In the genomic region with DNA sequence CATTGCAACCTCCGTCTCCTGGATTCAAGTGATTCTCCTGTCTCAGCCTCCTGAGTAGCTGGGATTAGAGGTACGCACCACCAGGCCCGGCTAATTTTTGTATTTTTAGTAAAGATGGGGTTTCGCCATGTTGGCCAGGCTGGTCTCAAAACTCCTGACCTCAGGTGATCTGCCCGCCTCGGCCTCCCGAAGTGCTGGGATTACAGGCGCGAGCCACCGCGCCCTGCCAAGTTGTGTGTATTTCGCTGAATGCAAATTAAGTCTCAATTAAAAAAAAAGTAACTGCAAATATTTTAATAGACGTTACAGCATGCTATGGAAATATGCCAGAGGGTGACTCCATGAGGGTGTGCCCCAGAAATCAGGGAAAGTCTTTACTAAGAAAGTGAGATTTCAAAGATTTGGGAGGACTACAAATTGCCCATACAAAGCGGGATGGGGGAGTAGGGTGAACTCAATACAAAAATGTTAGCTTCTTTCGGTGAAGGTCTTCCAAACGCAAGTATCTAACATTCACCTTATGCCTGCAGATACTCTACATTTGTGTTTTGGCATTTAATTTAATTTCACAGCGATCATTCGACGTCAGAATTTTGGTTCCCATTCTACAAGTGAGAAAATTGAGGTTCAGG, we compare ENCODE assay signal across 8 cellular contexts.
A peak's percentile ranks its signal among the peaks of the same experiment; 100 is the strongest.
DNase-seq lines count a peak whose midpoint lies in the region; ATAC-seq and TF ChIP-seq lines count a peak whose summit lies in the region.

No MANE protein-coding gene starts in this region.

- no peaks in the 10 kb centered on the region for H3K27me3 Mint-ChIP-seq in natural killer cell (ENCODE audit: low read depth in 2 of 2)

- intact Hi-C loops in natural killer cell (cut with micrococcal nuclease), result no loop called here

- H3K4me1 Mint-ChIP-seq in natural killer cell, result peaks cover 6 to 12% of the 10 kb centered on the region in 2 donors

- no peak for ATAC-seq in natural killer cell
- no peak for ATAC-seq in GM21447 (IDR thresholded peaks at IDR 0.05; ENCODE audit: unreplicated experiment)
- ATAC-seq in GM18870 (IDR thresholded peaks at IDR 0.05; ENCODE audit: unreplicated experiment), result no peak

- H3K9me3 ChIP-seq in BE2C (no peaks in the 10 kb centered on the region), duodenal mucosa (ENCODE audit: control insufficient read depth in 1 of 2, low read length in 2 of 2) (no peaks in the 10 kb centered on the region)

- peak overlapping the region; percentile 44 for H3K4me3 ChIP-seq in BE2C (ENCODE audit: low read depth, low read length)
- peak overlapping the region; percentile 53 for H3K4me3 ChIP-seq in LNCaP clone FGC (ENCODE audit: low read depth, low read length)
- peak overlapping the region; percentile 56 to 81 for H3K4me3 ChIP-seq in duodenal mucosa (ENCODE audit: low read depth in 1 of 2, low read length in 2 of 2)

- DNase-seq in BE2C, result no peak
- DNase-seq in LNCaP clone FGC (ENCODE audit: low read depth), result no peak
- DNase-seq in natural killer cell, result no peak
- DNase-seq in hepatic stellate cell (ENCODE audit: low spot score), result no peak
- DNase-seq in medulla oblongata (ENCODE audit: extremely low spot score), result no peak

- H3K36me3 ChIP-seq in BE2C (no peaks in the 10 kb centered on the region), duodenal mucosa (ENCODE audit: control insufficient read depth in 1 of 2, insufficient read depth in 2 of 2, low read length in 2 of 2) (no peaks in the 10 kb centered on the region)

- H3K4me1 ChIP-seq in BE2C (no peaks in the 10 kb centered on the region), duodenal mucosa (ENCODE audit: control insufficient read depth in 1 of 2, insufficient read depth in 2 of 2, low read length in 2 of 2) (peaks cover 0 to 5% of the 10 kb centered on the region in 2 donors)

- H3K9me3 Mint-ChIP-seq in natural killer cell, result no peaks in the 10 kb centered on the region

- peak overlapping the region; percentile 88 for H3K4me3 Mint-ChIP-seq in natural killer cell

- H3K9ac ChIP-seq in duodenal mucosa (ENCODE audit: low read depth in 1 of 2, low read length in 2 of 2), result peak overlapping the region; percentile 48 to 70

- no peak for TF ChIP-seq CTCF in BE2C (IDR thresholded peaks at IDR 0.05; ENCODE audit: low read depth, low read length)
- no peak for TF ChIP-seq CTCF in LNCaP clone FGC (IDR thresholded peaks at IDR 0.05; ENCODE audit: control insufficient read depth, extremely low read depth, insufficient read depth)
- TF ChIP-seq CTCF in natural killer cell (IDR thresholded peaks at IDR 0.05), result no peak

- peak overlapping the region in 1 of 2 donors; percentile 69 for H3K27ac Mint-ChIP-seq in natural killer cell

- peak overlapping the region; percentile 61 for H3K27ac ChIP-seq in duodenal mucosa (ENCODE audit: low read depth, low read length)

- H3K27me3 ChIP-seq in BE2C (no peaks in the 10 kb centered on the region), duodenal mucosa (ENCODE audit: control insufficient read depth in 1 of 2, insufficient read depth in 2 of 2, low read length in 2 of 2) (no peaks in the 10 kb centered on the region)

- no peaks in the 10 kb centered on the region for H3K36me3 Mint-ChIP-seq in natural killer cell
